Comparison of ENCODE assay signal across 8 cellular contexts in the genomic region with DNA sequence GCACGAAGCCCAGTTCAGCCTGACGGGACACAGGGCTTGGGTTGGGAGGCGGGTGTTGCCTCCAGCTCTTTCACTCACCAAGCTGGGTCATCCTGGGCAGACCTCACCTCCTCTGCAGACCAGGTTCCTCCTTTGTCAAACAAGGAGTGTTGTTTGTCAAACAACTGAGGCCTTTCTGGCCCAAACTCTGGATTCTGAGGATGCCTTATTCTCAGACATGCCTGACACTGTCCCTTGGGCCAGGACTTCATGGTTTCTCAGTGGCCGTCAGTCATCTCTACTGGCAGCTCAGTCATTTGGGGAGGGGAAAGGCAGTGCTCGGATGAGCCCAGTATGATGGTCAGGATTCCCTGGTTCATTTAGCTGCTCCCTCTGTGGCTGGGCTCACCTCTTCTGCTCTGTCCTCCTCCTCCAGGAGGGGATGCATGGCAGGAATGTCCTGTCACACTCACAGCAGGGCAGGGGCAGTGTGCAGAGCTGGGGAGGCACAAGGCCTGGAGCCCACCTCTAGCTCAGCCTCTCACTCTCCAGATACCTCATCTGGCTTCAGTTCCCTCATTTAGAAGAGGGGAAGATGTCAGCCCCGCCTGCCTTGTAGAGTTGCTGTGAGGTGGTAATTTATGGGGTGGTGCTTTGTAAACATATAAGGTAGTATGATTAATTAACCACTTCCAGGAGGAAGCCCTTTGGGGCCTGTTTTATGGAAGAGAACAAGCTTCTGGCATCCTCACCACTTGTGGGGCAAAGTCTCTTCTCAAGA. TPM values are rescaled to one million over a fixed set of nuclear protein-coding genes. Genes with fewer than 3 reads are reported as not detected.
DNase-seq lines count a peak whose midpoint lies in the region; ATAC-seq and TF ChIP-seq lines count a peak whose summit lies in the region.

No MANE protein-coding gene starts in this region.

- H3K9me3 Mint-ChIP-seq in activated naive CD8-positive, alpha-beta T cell treated with anti-CD3 and anti-CD28 coated beads for 36 hours = no peaks in the 10 kb centered on the region
- H3K9me3 Mint-ChIP-seq in naive thymus-derived CD4-positive, alpha-beta T cell = no peaks in the 10 kb centered on the region

- peaks cover 34 to 86% (median 75%) of the 10 kb centered on the region in 11 experiments for H3K36me3 ChIP-seq in BLaER1 treated with 17β-estradiol and CSF1 and Interleukin-3, amounts not matched to agents 10 nM and 100 nM
- peaks cover 9 to 53% (median 14%) of the 10 kb centered on the region in 3 experiments for H3K36me3 ChIP-seq in naive thymus-derived CD4-positive, alpha-beta T cell (ENCODE audit: control insufficient read depth in 2 of 3, insufficient read depth in 3 of 3, low read length in 3 of 3)

- no peak overlapping the region; a peak in 1 of 20 replicates for H3K4me3 ChIP-seq in BLaER1 treated with 17β-estradiol and CSF1 and Interleukin-3, amounts not matched to agents 10 nM and 100 nM
- no peak overlapping the region for H3K4me3 ChIP-seq in naive thymus-derived CD4-positive, alpha-beta T cell (ENCODE audit: low read length)

- intact Hi-C loops in naive thymus-derived CD4-positive, alpha-beta T cell (cut with micrococcal nuclease) = no loop called here

- peak overlapping the region in 10 of 11 experiments; percentile 22 to 92 (median 57); a peak in 18 of 22 replicates for H3K27ac ChIP-seq in BLaER1 treated with 17β-estradiol and CSF1 and Interleukin-3, amounts not matched to agents 10 nM and 100 nM
- H3K27ac ChIP-seq in naive thymus-derived CD4-positive, alpha-beta T cell (ENCODE audit: low read depth, low read length) = peak overlapping the region; percentile 33

- H3K4me1 Mint-ChIP-seq in activated naive CD8-positive, alpha-beta T cell treated with anti-CD3 and anti-CD28 coated beads for 36 hours = peaks cover 88% of the 10 kb centered on the region
- H3K4me1 Mint-ChIP-seq in naive thymus-derived CD4-positive, alpha-beta T cell = peaks cover 79 to 99% (median 94%) of the 10 kb centered on the region in 7 donors

- CTCF ChIA-PET in naive thymus-derived CD4-positive, alpha-beta T cell (lab: Charles Lee) = no interaction called here
- CTCF ChIA-PET in HEK293T (lab: Yijun Ruan, JAX) = interaction anchor here (0.5 to 0.9 kb wide), 2 partner anchors 136 to 997 kb away, joined by 3 read pairs; no protein-coding TSS in a partner anchor

- H3K27me3 Mint-ChIP-seq in activated naive CD8-positive, alpha-beta T cell treated with anti-CD3 and anti-CD28 coated beads for 36 hours = no peaks in the 10 kb centered on the region
- H3K27me3 Mint-ChIP-seq in naive thymus-derived CD4-positive, alpha-beta T cell = no peaks in the 10 kb centered on the region

- H3K4me1 ChIP-seq in BLaER1 treated with 17β-estradiol and CSF1 and Interleukin-3, amounts not matched to agents 10 nM and 100 nM = peaks cover 88 to 100% (median 99%) of the 10 kb centered on the region in 10 experiments
- peaks cover 82 to 95% of the 10 kb centered on the region in 2 donors for H3K4me1 ChIP-seq in naive thymus-derived CD4-positive, alpha-beta T cell (ENCODE audit: control insufficient read depth in 2 of 2, insufficient read depth in 2 of 2, low read length in 2 of 2)

- H3K4me3 Mint-ChIP-seq in activated naive CD8-positive, alpha-beta T cell treated with anti-CD3 and anti-CD28 coated beads for 36 hours = no peak overlapping the region
- H3K4me3 Mint-ChIP-seq in naive thymus-derived CD4-positive, alpha-beta T cell = peak overlapping the region in 8 of 10 donors; percentile 21 to 73 (median 27)

- no peaks in the 10 kb centered on the region for H3K27me3 ChIP-seq in BLaER1 treated with 17β-estradiol and CSF1 and Interleukin-3, amounts not matched to agents 10 nM and 100 nM
- H3K27me3 ChIP-seq in naive thymus-derived CD4-positive, alpha-beta T cell (ENCODE audit: control insufficient read depth in 2 of 2, insufficient read depth in 2 of 2, low read length in 2 of 2) = no peaks in the 10 kb centered on the region

- peak overlapping the region; percentile 89 to 97 (median 93); a peak in 21 of 22 replicates for H3K4me2 ChIP-seq in BLaER1 treated with 17β-estradiol and CSF1 and Interleukin-3, amounts not matched to agents 10 nM and 100 nM

- H3K27ac Mint-ChIP-seq in activated naive CD8-positive, alpha-beta T cell treated with anti-CD3 and anti-CD28 coated beads for 36 hours = peak overlapping the region; percentile 67
- H3K27ac Mint-ChIP-seq in naive thymus-derived CD4-positive, alpha-beta T cell = peak overlapping the region; percentile 26 to 98 (median 90)

- ATAC-seq in naive thymus-derived CD4-positive, alpha-beta T cell = peak; percentile 35
- no peak for ATAC-seq in HG02938 (IDR thresholded peaks at IDR 0.05; ENCODE audit: unreplicated experiment)

- peaks cover 6 to 100% (median 87%) of the 10 kb centered on the region in 11 experiments; a peak in 20 of 22 replicates for H4K20me1 ChIP-seq in BLaER1 treated with 17β-estradiol and CSF1 and Interleukin-3, amounts not matched to agents 10 nM and 100 nM

- POLR2A ChIA-PET in naive thymus-derived CD4-positive, alpha-beta T cell (lab: Charles Lee) = interaction anchor here (1.0 to 4.3 kb wide), 3 partner anchors 15 to 22 kb away, joined by 3 to 41 read pairs (median 4); no protein-coding TSS in a partner anchor
- POLR2A ChIA-PET in HEK293T (lab: Yijun Ruan, JAX) = interaction anchor here (1.0 to 2.1 kb wide), 3 partner anchors 22 to 134 kb away, joined by 3 to 6 read pairs (median 4); a partner anchor contains a TSS

- no peaks in the 10 kb centered on the region for H3K9me3 ChIP-seq in BLaER1 treated with 17β-estradiol and CSF1 and Interleukin-3, amounts not matched to agents 10 nM and 100 nM (replicated peaks in 1 of 11)
- no peaks in the 10 kb centered on the region for H3K9me3 ChIP-seq in naive thymus-derived CD4-positive, alpha-beta T cell (ENCODE audit: control insufficient read depth in 2 of 3, low read length in 3 of 3)

- DNase-seq in KG1 (lab: John Stamatoyannopoulos, UW) = peak; percentile 50
- no peak for DNase-seq in activated naive CD8-positive, alpha-beta T cell treated with anti-CD3 and anti-CD28 coated beads for 36 hours
- no peak for DNase-seq in naive thymus-derived CD4-positive, alpha-beta T cell
- no peak for DNase-seq in HEK293T (ENCODE audit: extremely low spot score)
- DNase-seq in AG20443 (ENCODE audit: low spot score) = no peak
- DNase-seq in NCI-H2227 treated with DMSO at 0.1 percent for 48 hours (lab: John Stamatoyannopoulos, UW) = no peak

- peak overlapping the region in 7 of 11 experiments; percentile 15 to 54 (median 27); a peak in 6 of 22 replicates for H3K9ac ChIP-seq in BLaER1 treated with 17β-estradiol and CSF1 and Interleukin-3, amounts not matched to agents 10 nM and 100 nM

- peaks cover 73% of the 10 kb centered on the region for H3K36me3 Mint-ChIP-seq in activated naive CD8-positive, alpha-beta T cell treated with anti-CD3 and anti-CD28 coated beads for 36 hours
- H3K36me3 Mint-ChIP-seq in naive thymus-derived CD4-positive, alpha-beta T cell = peaks cover 14 to 62% (median 36%) of the 10 kb centered on the region in 5 donors

TF ChIP-seq in HEK293T, 16 proteins besides CTCF, POLR2A, EP300 and RAD21:
- no peak for TF ChIP-seq FOXK2 (IDR thresholded peaks at IDR 0.05)
- no peak for TF ChIP-seq L3MBTL2 (conservative IDR thresholded peaks at IDR 0.05)
- TF ChIP-seq LEF1 (IDR thresholded peaks at IDR 0.05; ENCODE audit: borderline replicate concordance) = no peak
- TF ChIP-seq ZNF384 (IDR thresholded peaks at IDR 0.05) = no peak
- TF ChIP-seq SUZ12 (IDR thresholded peaks at IDR 0.05) = no peak
- TF ChIP-seq SP1 (IDR thresholded peaks at IDR 0.05) = no peak
- TF ChIP-seq BHLHE40 (IDR thresholded peaks at IDR 0.05; ENCODE audit: borderline replicate concordance) = no peak
- TF ChIP-seq FOXA1 (IDR thresholded peaks at IDR 0.05) = no peak
- no peak for TF ChIP-seq TARDBP (IDR thresholded peaks at IDR 0.05)
- no peak for TF ChIP-seq ELF4 (IDR thresholded peaks at IDR 0.05)
- TF ChIP-seq CTBP1 (IDR thresholded peaks at IDR 0.05; ENCODE audit: borderline replicate concordance) = no peak
TF ChIP-seq in HEK293T: peak in this region for 0.

RNA-seq across cellular contexts. Expression of a gene that starts 20.7 kb away (rescaled TPM):
- 100 to 1,000 TPM; 105 to 114 TPM for total RNA-seq in activated naive CD8-positive, alpha-beta T cell treated with anti-CD3 and anti-CD28 coated beads for 36 hours
- 100 to 1,000 TPM in 1 of 5 experiments, 10 to 100 TPM in 4; 43.6 to 123 (median 73.1) TPM for total RNA-seq in naive thymus-derived CD4-positive, alpha-beta T cell
- 10 to 100 TPM; 16.6 to 18.6 TPM for polyA plus RNA-seq in naive thymus-derived CD4-positive, alpha-beta T cell
